In genomic region chr16:19555186-19555937, GRCh38 we compare ENCODE assay signal across 8 cellular contexts. TPM values are rescaled to one million over a fixed set of nuclear protein-coding genes. Genes with fewer than 3 reads are reported as not detected.
DNase-seq lines count a peak whose midpoint lies in the region; TF ChIP-seq lines count a peak whose summit lies in the region.

TSS of gene VPS35L (plus strand) at chr16:19555703. CDS start at chr16:19555730, 27 bp downstream.

- H3K36me3 ChIP-seq in HAP-1 (replicated peaks) (peaks cover 14% of the 10 kb centered on the region; the same call in 1 of the 2 replicates), MM.1S (replicated peaks; ENCODE audit: insufficient read depth, low read length) (no peaks in the 10 kb centered on the region; the same call in 1 of the 2 replicates), stomach smooth muscle (ENCODE audit: control insufficient read depth in 2 of 2, insufficient read depth in 2 of 2, low read length in 2 of 2) (peaks cover 3 to 4% of the 10 kb centered on the region in 2 donors)

- H3K27me3 Mint-ChIP-seq in neural crest cell (ENCODE audit: low read depth) = no peaks in the 10 kb centered on the region

- peaks cover 25% of the 10 kb centered on the region for H3K4me1 Mint-ChIP-seq in neural crest cell

- peak within 1 kb of the TSS; percentile 94 for H3K4me3 Mint-ChIP-seq in neural crest cell

- peak within 1 kb of the TSS; percentile 92 for H2AFZ ChIP-seq in MM.1S (ENCODE audit: low read length)

- peaks cover 3% of the 10 kb centered on the region for H3K36me3 Mint-ChIP-seq in neural crest cell (ENCODE audit: low read depth)

- H3K9ac ChIP-seq in MM.1S (ENCODE audit: low read length) = peak within 1 kb of the TSS; percentile 77
- H3K9ac ChIP-seq in stomach smooth muscle (ENCODE audit: low read length in 2 of 2) = peak within 1 kb of the TSS; percentile 97

- H3K4me1 ChIP-seq in HAP-1 (peaks cover 7% of the 10 kb centered on the region; the same call in 1 of the 2 replicates), MM.1S (ENCODE audit: low read length) (no peaks in the 10 kb centered on the region), stomach smooth muscle (ENCODE audit: control insufficient read depth, insufficient read depth, low read length) (peaks cover 6% of the 10 kb centered on the region)

- H3K27ac ChIP-seq in MM.1S (ENCODE audit: low read length) (peak within 1 kb of the TSS; percentile 75), stomach smooth muscle (ENCODE audit: low read length) (peak within 1 kb of the TSS; percentile 90)

- H3K27me3 ChIP-seq in HAP-1 (ENCODE audit: low read depth) = no peaks in the 10 kb centered on the region
- no peaks in the 10 kb centered on the region for H3K27me3 ChIP-seq in MM.1S (replicated peaks; ENCODE audit: insufficient read depth, low read length)
- H3K27me3 ChIP-seq in stomach smooth muscle (ENCODE audit: control insufficient read depth in 1 of 2, insufficient read depth in 2 of 2, low read length in 2 of 2) = no peaks in the 10 kb centered on the region

- no peaks in the 10 kb centered on the region; the same call in 1 of the 2 replicates for H3K79me2 ChIP-seq in MM.1S (ENCODE audit: low read length)

- peak within 1 kb of the TSS; percentile 73 for H3K4me2 ChIP-seq in MM.1S (ENCODE audit: low read depth, low read length)

- in situ Hi-C loops in HAP-1 (cut with MboI; ENCODE audit: low sequenced_read_pairs) = loop anchor here (5.0 kb wide), 1 partner anchor 332 kb away; no protein-coding TSS in a partner anchor

- H3K4me3 ChIP-seq in HAP-1 = peak within 1 kb of the TSS; percentile 77
- peak within 1 kb of the TSS; percentile 69 for H3K4me3 ChIP-seq in MM.1S (ENCODE audit: low read length)
- H3K4me3 ChIP-seq in fibroblast of villous mesenchyme (ENCODE audit: low read depth, low read length) = peak within 1 kb of the TSS; percentile 96
- peak within 1 kb of the TSS; percentile 94 to 98 for H3K4me3 ChIP-seq in stomach smooth muscle (ENCODE audit: low read length in 2 of 2)

- no peaks in the 10 kb centered on the region for H4K20me1 ChIP-seq in MM.1S (ENCODE audit: insufficient read depth, low read length)

- no peaks in the 10 kb centered on the region for H3K9me3 ChIP-seq in HAP-1
- H3K9me3 ChIP-seq in MM.1S (replicated peaks; ENCODE audit: insufficient read depth, low read length) = no peaks in the 10 kb centered on the region
- no peaks in the 10 kb centered on the region for H3K9me3 ChIP-seq in stomach smooth muscle (ENCODE audit: control insufficient read depth in 2 of 2, low read length in 2 of 2)

- TF ChIP-seq CTCF in MM.1S (IDR thresholded peaks at IDR 0.05; ENCODE audit: low read length) (peak; percentile 76), fibroblast of villous mesenchyme (IDR thresholded peaks at IDR 0.05; ENCODE audit: insufficient read depth, low read depth, low read length) (peak; percentile 52), neural crest cell (conservative IDR thresholded peaks at IDR 0.05) (peak; percentile 72)

- H3F3A ChIP-seq in MM.1S (ENCODE audit: insufficient read depth, low read length) = peaks cover 17% of the 10 kb centered on the region

- H3K9me3 Mint-ChIP-seq in neural crest cell = no peaks in the 10 kb centered on the region

- DNase-seq in GDM1 (lab: John Stamatoyannopoulos, UW) (peak; percentile 97), HAP-1 (ENCODE audit: low spot score in 2 of 2) (peak; percentile 95 to 99), MM.1S (peak; percentile 93), SIG-M5 treated with dmso at 0.1 percent for 504 hours (lab: John Stamatoyannopoulos, UW; ENCODE audit: unreplicated experiment) (peak; percentile 96), fibroblast of villous mesenchyme (ENCODE audit: low read depth) (peak; percentile 99), neural crest cell (ENCODE audit: low read depth, low spot score) (peak; percentile 98)
- DNase-seq in activated gamma-delta T cell treated with anti-CD3 and anti-CD28 coated beads, Interleukin-2, amount 50 U/mL, for 16 hours (ENCODE audit: low read depth) = peak; percentile 95

- H3K9me2 ChIP-seq in MM.1S (replicated peaks; ENCODE audit: insufficient read depth, low read length) = no peaks in the 10 kb centered on the region

- peak within 1 kb of the TSS; percentile 99 for H3K27ac Mint-ChIP-seq in neural crest cell (ENCODE audit: unreplicated experiment)

RNA-seq across cellular contexts. Expression of gene VPS35L, which starts in this region (rescaled TPM):
- 65.1 and 67.4 TPM in 2 replicates for total RNA-seq in fibroblast of villous mesenchyme
- 59.1 and 63.6 TPM in 2 replicates for total RNA-seq in neural crest cell

Comparison
In these comparisons a context has a peak if more than half of its experiments do, and no peak if none do; other contexts are left out.
1. Peak in every context shown above with its lines: DNase-seq, H3K4me3 ChIP-seq and H3K27ac ChIP-seq.